2 cellular contexts compared by ENCODE assay signal in genomic region chr11:69466039-69466438, GRCh38.
TF ChIP-seq lines count a peak whose summit lies in the region.

No MANE protein-coding gene starts in this region.

TF ChIP-seq in IMR-90, 13 proteins besides CTCF, POLR2A, EP300 and RAD21 (continued from another document):
- TF ChIP-seq BHLHE40 (IDR thresholded peaks at IDR 0.05; ENCODE audit: low read depth, low read length) (no peak), MAFK (IDR thresholded peaks at IDR 0.05; ENCODE audit: low read depth, low read length) (peak; percentile 95), NFE2L2 (IDR thresholded peaks at IDR 0.05; ENCODE audit: low read depth, low read length) (no peak), SMC3 (IDR thresholded peaks at IDR 0.05; ENCODE audit: low read depth, low read length) (no peak), RFX5 (IDR thresholded peaks at IDR 0.05; ENCODE audit: low read depth, low read length) (no peak)

TF ChIP-seq in K562, 482 proteins besides CTCF, POLR2A, EP300 and RAD21 (continues in another document):
- no peak for TF ChIP-seq E2F8 (IDR thresholded peaks at IDR 0.05; ENCODE audit: low read depth, partially characterized antibody)
- TF ChIP-seq MAFG (tag; conservative IDR thresholded peaks at IDR 0.05) = peak; percentile 85
- TF ChIP-seq MAFK (IDR thresholded peaks at IDR 0.05; ENCODE audit: low read length) = peak; percentile 93
- no peak for TF ChIP-seq ZBTB8A (IDR thresholded peaks at IDR 0.05; ENCODE audit: partially characterized antibody)
- TF ChIP-seq, protein P1, sequence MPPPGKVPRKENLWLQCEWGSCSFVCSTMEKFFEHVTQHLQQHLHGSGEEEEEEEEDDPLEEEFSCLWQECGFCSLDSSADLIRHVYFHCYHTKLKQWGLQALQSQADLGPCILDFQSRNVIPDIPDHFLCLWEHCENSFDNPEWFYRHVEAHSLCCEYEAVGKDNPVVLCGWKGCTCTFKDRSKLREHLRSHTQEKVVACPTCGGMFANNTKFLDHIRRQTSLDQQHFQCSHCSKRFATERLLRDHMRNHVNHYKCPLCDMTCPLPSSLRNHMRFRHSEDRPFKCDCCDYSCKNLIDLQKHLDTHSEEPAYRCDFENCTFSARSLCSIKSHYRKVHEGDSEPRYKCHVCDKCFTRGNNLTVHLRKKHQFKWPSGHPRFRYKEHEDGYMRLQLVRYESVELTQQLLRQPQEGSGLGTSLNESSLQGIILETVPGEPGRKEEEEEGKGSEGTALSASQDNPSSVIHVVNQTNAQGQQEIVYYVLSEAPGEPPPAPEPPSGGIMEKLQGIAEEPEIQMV (tag; conservative IDR thresholded peaks at IDR 0.05; ENCODE audit: low read depth) = no peak
- no peak for TF ChIP-seq CHCHD3 (CRISPR knock-in tag; IDR thresholded peaks at IDR 0.05)
- no peak for TF ChIP-seq STAG1 (CRISPR knock-in tag; IDR thresholded peaks at IDR 0.05; ENCODE audit: borderline replicate concordance)
- no peak for TF ChIP-seq POLR3A (IDR thresholded peaks at IDR 0.05; ENCODE audit: borderline replicate concordance, extremely low read depth, insufficient read depth, insufficient read length)
- TF ChIP-seq, protein P2, sequence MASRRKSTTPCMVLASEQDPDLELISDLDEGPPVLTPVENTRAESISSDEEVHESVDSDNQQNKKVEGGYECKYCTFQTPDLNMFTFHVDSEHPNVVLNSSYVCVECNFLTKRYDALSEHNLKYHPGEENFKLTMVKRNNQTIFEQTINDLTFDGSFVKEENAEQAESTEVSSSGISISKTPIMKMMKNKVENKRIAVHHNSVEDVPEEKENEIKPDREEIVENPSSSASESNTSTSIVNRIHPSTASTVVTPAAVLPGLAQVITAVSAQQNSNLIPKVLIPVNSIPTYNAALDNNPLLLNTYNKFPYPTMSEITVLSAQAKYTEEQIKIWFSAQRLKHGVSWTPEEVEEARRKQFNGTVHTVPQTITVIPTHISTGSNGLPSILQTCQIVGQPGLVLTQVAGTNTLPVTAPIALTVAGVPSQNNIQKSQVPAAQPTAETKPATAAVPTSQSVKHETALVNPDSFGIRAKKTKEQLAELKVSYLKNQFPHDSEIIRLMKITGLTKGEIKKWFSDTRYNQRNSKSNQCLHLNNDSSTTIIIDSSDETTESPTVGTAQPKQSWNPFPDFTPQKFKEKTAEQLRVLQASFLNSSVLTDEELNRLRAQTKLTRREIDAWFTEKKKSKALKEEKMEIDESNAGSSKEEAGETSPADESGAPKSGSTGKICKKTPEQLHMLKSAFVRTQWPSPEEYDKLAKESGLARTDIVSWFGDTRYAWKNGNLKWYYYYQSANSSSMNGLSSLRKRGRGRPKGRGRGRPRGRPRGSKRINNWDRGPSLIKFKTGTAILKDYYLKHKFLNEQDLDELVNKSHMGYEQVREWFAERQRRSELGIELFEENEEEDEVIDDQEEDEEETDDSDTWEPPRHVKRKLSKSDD (conservative IDR thresholded peaks at IDR 0.05; ENCODE audit: low read length) = no peak
- TF ChIP-seq, protein P3, sequence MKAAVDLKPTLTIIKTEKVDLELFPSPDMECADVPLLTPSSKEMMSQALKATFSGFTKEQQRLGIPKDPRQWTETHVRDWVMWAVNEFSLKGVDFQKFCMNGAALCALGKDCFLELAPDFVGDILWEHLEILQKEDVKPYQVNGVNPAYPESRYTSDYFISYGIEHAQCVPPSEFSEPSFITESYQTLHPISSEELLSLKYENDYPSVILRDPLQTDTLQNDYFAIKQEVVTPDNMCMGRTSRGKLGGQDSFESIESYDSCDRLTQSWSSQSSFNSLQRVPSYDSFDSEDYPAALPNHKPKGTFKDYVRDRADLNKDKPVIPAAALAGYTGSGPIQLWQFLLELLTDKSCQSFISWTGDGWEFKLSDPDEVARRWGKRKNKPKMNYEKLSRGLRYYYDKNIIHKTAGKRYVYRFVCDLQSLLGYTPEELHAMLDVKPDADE (conservative IDR thresholded peaks at IDR 0.05; ENCODE audit: control insufficient read depth, low read depth, low read length) = no peak
- no peak for TF ChIP-seq BMI1 (IDR thresholded peaks at IDR 0.05; ENCODE audit: low read length)
- TF ChIP-seq RFX7 (CRISPR knock-in tag; IDR thresholded peaks at IDR 0.05) = no peak
- no peak for TF ChIP-seq BACH1 (tag; IDR thresholded peaks at IDR 0.05)
- no peak for TF ChIP-seq ZBTB33 (CRISPR knock-in tag; IDR thresholded peaks at IDR 0.05)
- TF ChIP-seq ZNF644 (tag; IDR thresholded peaks at IDR 0.05; ENCODE audit: low read depth) = no peak
- TF ChIP-seq MLX (CRISPR knock-in tag; conservative IDR thresholded peaks at IDR 0.05) = no peak
- no peak for TF ChIP-seq CSDE1 (IDR thresholded peaks at IDR 0.05)
- no peak for TF ChIP-seq ETS2 (tag; IDR thresholded peaks at IDR 0.05; ENCODE audit: borderline replicate concordance, poor library complexity, severe bottlenecking)
- no peak for TF ChIP-seq CCNT2 (IDR thresholded peaks at IDR 0.05; ENCODE audit: borderline replicate concordance, extremely low read depth, insufficient read length, low read depth, low read length)
- no peak for TF ChIP-seq ZNF124 (CRISPR knock-in tag; IDR thresholded peaks at IDR 0.05)
- TF ChIP-seq NFYB (IDR thresholded peaks at IDR 0.05; ENCODE audit: extremely low read depth, insufficient read length) = no peak
- no peak for TF ChIP-seq ZNF12 (CRISPR knock-in tag; IDR thresholded peaks at IDR 0.05)
- TF ChIP-seq HMBOX1 (IDR thresholded peaks at IDR 0.05) = no peak
- TF ChIP-seq, protein P4, sequence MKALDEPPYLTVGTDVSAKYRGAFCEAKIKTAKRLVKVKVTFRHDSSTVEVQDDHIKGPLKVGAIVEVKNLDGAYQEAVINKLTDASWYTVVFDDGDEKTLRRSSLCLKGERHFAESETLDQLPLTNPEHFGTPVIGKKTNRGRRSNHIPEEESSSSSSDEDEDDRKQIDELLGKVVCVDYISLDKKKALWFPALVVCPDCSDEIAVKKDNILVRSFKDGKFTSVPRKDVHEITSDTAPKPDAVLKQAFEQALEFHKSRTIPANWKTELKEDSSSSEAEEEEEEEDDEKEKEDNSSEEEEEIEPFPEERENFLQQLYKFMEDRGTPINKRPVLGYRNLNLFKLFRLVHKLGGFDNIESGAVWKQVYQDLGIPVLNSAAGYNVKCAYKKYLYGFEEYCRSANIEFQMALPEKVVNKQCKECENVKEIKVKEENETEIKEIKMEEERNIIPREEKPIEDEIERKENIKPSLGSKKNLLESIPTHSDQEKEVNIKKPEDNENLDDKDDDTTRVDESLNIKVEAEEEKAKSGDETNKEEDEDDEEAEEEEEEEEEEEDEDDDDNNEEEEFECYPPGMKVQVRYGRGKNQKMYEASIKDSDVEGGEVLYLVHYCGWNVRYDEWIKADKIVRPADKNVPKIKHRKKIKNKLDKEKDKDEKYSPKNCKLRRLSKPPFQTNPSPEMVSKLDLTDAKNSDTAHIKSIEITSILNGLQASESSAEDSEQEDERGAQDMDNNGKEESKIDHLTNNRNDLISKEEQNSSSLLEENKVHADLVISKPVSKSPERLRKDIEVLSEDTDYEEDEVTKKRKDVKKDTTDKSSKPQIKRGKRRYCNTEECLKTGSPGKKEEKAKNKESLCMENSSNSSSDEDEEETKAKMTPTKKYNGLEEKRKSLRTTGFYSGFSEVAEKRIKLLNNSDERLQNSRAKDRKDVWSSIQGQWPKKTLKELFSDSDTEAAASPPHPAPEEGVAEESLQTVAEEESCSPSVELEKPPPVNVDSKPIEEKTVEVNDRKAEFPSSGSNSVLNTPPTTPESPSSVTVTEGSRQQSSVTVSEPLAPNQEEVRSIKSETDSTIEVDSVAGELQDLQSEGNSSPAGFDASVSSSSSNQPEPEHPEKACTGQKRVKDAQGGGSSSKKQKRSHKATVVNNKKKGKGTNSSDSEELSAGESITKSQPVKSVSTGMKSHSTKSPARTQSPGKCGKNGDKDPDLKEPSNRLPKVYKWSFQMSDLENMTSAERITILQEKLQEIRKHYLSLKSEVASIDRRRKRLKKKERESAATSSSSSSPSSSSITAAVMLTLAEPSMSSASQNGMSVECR (CRISPR knock-in tag; IDR thresholded peaks at IDR 0.05) = no peak
- TF ChIP-seq, protein P5, sequence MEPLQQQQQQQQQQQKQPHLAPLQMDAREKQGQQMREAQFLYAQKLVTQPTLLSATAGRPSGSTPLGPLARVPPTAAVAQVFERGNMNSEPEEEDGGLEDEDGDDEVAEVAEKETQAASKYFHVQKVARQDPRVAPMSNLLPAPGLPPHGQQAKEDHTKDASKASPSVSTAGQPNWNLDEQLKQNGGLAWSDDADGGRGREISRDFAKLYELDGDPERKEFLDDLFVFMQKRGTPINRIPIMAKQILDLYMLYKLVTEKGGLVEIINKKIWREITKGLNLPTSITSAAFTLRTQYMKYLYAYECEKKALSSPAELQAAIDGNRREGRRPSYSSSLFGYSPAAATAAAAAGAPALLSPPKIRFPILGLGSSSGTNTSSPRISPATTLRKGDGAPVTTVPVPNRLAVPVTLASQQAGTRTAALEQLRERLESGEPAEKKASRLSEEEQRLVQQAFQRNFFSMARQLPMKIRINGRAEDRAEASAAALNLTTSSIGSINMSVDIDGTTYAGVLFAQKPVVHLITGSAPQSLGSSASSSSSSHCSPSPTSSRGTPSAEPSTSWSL (CRISPR knock-in tag; IDR thresholded peaks at IDR 0.05; ENCODE audit: borderline replicate concordance) = no peak
- peak; percentile 92 for TF ChIP-seq ZNF316 (IDR thresholded peaks at IDR 0.05)
- no peak for TF ChIP-seq VEZF1 (CRISPR knock-in tag; IDR thresholded peaks at IDR 0.05)
- no peak for TF ChIP-seq E4F1 (CRISPR knock-in tag; IDR thresholded peaks at IDR 0.05; ENCODE audit: borderline replicate concordance)
